Comparison of ENCODE assay signal across 1 cellular context in genomic region chrX:49260221-49260985, GRCh38.
TF ChIP-seq lines count a peak whose summit lies in the region.

No MANE protein-coding gene starts in this region.

TF ChIP-seq in K562, 482 proteins besides CTCF, POLR2A, EP300 and RAD21:
- no peak for TF ChIP-seq ZBTB5 (IDR thresholded peaks at IDR 0.05)
- peak; percentile 64; the same call in 1 of the 2 replicates for TF ChIP-seq ZNF12 (CRISPR knock-in tag; IDR thresholded peaks at IDR 0.05)
- peak; percentile 16; the same call in 1 of the 2 replicates for TF ChIP-seq MAFF (IDR thresholded peaks at IDR 0.05; ENCODE audit: low read length)
- no peak for TF ChIP-seq SRSF1 (IDR thresholded peaks at IDR 0.05; ENCODE audit: low read depth, low read length)
- peak; percentile 66 for TF ChIP-seq C11orf30 (IDR thresholded peaks at IDR 0.05; ENCODE audit: low read depth)
- TF ChIP-seq ZNF316 (IDR thresholded peaks at IDR 0.05) = peak; percentile 63
